Comparison of ENCODE assay signal across 16 cellular contexts in genomic region chr4:119362413-119362812, GRCh38. TPM values are rescaled to one million over a fixed set of nuclear protein-coding genes. Genes with fewer than 3 reads are reported as not detected.
"Had no signal": no experiment of that assay in that cellular context is flagged by ENCODE, and none has a peak within 500 bp of the region (broad histone marks: within the 10 kb centered on the region; RNA-seq: fewer than 3 reads in every experiment).

No MANE protein-coding gene starts in this region.

RNA-seq across cellular contexts. Expression of gene FABP2, which starts 40.5 kb away (rescaled TPM):
- total RNA-seq: activated naive CD4-positive, alpha-beta T cell treated with anti-CD3 and anti-CD28 coated beads for 36 hours; activated naive CD4-positive, alpha-beta T cell treated with anti-CD3 and anti-CD28 coated beads, Interleukin-2, amount 50 U/mL, for 72 hours; activated naive CD8-positive, alpha-beta T cell treated with anti-CD3 and anti-CD28 coated beads for 36 hours; activated T-cell treated with anti-CD3 and anti-CD28 coated beads, Interleukin-2, amount 50 U/mL, for 4 hours; activated T-cell treated with anti-CD3 and anti-CD28 coated beads, Interleukin-2, amount 50 U/mL, for 72 hours; activated T-helper 1 cell treated with anti-CD3 and anti-CD28 coated beads, Interleukin-12 subunit alpha, Interleukin-12 subunit beta, Interleukin-2, Interleukin-4 antibody, amounts not matched to agents 30 ng/mL and 10 ng/mL and 1 ng/mL, durations not matched to agents 14 hours and 24 hours and 36 hours; activated T-helper 17 cell treated with anti-CD3 and anti-CD28 coated beads, Interleukin-2, amount 50 U/mL, for 72 hours; activated T-helper 2 cell treated with anti-CD3 and anti-CD28 coated beads, Interferon-gamma antibody, Interleukin-2, Interleukin-4, amounts not matched to agents 10 μg/mL and 5 μg/mL and 100 μg/mL, durations not matched to agents 14 hours and 24 hours and 36 hours; aorta; ascending aorta; astrocyte; body of pancreas; breast epithelium; bronchial epithelial cell; cerebellum; chondrocyte had no signal
